4 cellular contexts compared by ENCODE assay signal in genomic region chr19:13967206-13967605, GRCh38. TPM values are rescaled to one million over a fixed set of nuclear protein-coding genes. Genes with fewer than 3 reads are reported as not detected.
"Had no signal": no experiment of that assay in that cellular context is flagged by ENCODE, and none has a peak within 500 bp of the region (broad histone marks: within the 10 kb centered on the region; RNA-seq: fewer than 3 reads in every experiment).

No MANE protein-coding gene starts in this region.

RNA-seq across cellular contexts. Expression of gene PODNL1, which starts 29.0 kb away (rescaled TPM):
- total RNA-seq: activated B cell treated with CpG ODN at 0.5 μM for 24 hours; activated CD4-positive, alpha-beta T cell treated with anti-CD3 and anti-CD28 coated beads, Interleukin-2, amount 10 ng/mL, durations not matched to agents 24 days and 14 days; activated CD8-positive, alpha-beta T cell treated with anti-CD3 and anti-CD28 coated beads for 36 hours; T-helper 2 cell treated with Interferon-gamma antibody and Interleukin-4, amounts not matched to agents 100 ng/mL and 5 ng/mL, for 36 hours had no signal
